ENCODE assay signal across 2 cellular contexts in the genomic region with DNA sequence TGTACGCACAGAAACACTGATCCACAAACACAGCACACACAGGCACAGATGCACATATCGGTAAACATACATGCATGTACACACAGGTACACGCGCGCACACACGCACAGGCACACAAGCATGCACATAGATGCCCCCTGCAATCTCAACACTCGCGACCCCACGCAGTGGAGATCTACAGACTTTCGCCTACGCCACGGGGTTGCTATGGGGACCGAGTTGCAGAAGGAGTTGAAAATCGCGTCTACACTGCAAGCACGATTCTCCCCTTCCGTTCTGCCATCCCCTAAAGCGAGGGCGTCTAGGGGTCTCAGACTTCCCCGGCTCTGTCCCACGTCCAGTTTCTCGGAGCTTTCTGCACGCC.
TF ChIP-seq lines count a peak whose summit lies in the region.

No MANE protein-coding gene starts in this region.

TF ChIP-seq in H1, 55 proteins besides CTCF, POLR2A, EP300 and RAD21:
- TF ChIP-seq, protein P1, sequence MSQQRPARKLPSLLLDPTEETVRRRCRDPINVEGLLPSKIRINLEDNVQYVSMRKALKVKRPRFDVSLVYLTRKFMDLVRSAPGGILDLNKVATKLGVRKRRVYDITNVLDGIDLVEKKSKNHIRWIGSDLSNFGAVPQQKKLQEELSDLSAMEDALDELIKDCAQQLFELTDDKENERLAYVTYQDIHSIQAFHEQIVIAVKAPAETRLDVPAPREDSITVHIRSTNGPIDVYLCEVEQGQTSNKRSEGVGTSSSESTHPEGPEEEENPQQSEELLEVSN (IDR thresholded peaks at IDR 0.05), result no peak
- no peak for TF ChIP-seq RNF2 (IDR thresholded peaks at IDR 0.05; ENCODE audit: borderline replicate concordance, low read depth, low read length, missing control alignments, poor library complexity, severe bottlenecking)
- no peak; the same call in 1 of the 2 replicates for TF ChIP-seq SUZ12 (IDR thresholded peaks at IDR 0.05; ENCODE audit: low read length)
- TF ChIP-seq TEAD4 (IDR thresholded peaks at IDR 0.05; ENCODE audit: low read depth, low read length), result no peak
- TF ChIP-seq POLR2AphosphoS5 (IDR thresholded peaks at IDR 0.05; ENCODE audit: low read depth, low read length), result no peak
- TF ChIP-seq GTF2F1 (IDR thresholded peaks at IDR 0.05; ENCODE audit: borderline replicate concordance, low read depth, low read length), result no peak

TF ChIP-seq in neural cell, 6 proteins besides CTCF, POLR2A, EP300 and RAD21 (continued from another document):
- TF ChIP-seq, protein P2, sequence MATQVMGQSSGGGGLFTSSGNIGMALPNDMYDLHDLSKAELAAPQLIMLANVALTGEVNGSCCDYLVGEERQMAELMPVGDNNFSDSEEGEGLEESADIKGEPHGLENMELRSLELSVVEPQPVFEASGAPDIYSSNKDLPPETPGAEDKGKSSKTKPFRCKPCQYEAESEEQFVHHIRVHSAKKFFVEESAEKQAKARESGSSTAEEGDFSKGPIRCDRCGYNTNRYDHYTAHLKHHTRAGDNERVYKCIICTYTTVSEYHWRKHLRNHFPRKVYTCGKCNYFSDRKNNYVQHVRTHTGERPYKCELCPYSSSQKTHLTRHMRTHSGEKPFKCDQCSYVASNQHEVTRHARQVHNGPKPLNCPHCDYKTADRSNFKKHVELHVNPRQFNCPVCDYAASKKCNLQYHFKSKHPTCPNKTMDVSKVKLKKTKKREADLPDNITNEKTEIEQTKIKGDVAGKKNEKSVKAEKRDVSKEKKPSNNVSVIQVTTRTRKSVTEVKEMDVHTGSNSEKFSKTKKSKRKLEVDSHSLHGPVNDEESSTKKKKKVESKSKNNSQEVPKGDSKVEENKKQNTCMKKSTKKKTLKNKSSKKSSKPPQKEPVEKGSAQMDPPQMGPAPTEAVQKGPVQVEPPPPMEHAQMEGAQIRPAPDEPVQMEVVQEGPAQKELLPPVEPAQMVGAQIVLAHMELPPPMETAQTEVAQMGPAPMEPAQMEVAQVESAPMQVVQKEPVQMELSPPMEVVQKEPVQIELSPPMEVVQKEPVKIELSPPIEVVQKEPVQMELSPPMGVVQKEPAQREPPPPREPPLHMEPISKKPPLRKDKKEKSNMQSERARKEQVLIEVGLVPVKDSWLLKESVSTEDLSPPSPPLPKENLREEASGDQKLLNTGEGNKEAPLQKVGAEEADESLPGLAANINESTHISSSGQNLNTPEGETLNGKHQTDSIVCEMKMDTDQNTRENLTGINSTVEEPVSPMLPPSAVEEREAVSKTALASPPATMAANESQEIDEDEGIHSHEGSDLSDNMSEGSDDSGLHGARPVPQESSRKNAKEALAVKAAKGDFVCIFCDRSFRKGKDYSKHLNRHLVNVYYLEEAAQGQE (IDR thresholded peaks at IDR 0.05; ENCODE audit: borderline replicate concordance), result no peak
- TF ChIP-seq SMC3 (conservative IDR thresholded peaks at IDR 0.05; ENCODE audit: poor library complexity) (no peak), EZH2 (IDR thresholded peaks at IDR 0.05; ENCODE audit: borderline replicate concordance, insufficient read depth, low read length, poor library complexity, severe bottlenecking) (no peak), MXI1 (conservative IDR thresholded peaks at IDR 0.05; ENCODE audit: poor library complexity, severe bottlenecking) (no peak), TAF1 (IDR thresholded peaks at IDR 0.05; ENCODE audit: low read depth) (no peak)
